ENCODE assay signal across 8 cellular contexts in genomic region chrX:154370882-154371770, GRCh38. TPM values are rescaled to one million over a fixed set of nuclear protein-coding genes. Genes with fewer than 3 reads are reported as not detected.
A peak's percentile ranks its signal among the peaks of the same experiment; 100 is the strongest.
DNase-seq lines count a peak whose midpoint lies in the region; ATAC-seq and TF ChIP-seq lines count a peak whose summit lies in the region.

No MANE protein-coding gene starts in this region.

- DNase-seq in AG04450 (ENCODE audit: low read depth, low spot score) (peak; percentile 78), NCI-H446 treated with DMSO at 0.1 percent for 48 hours (lab: John Stamatoyannopoulos, UW) (peak; percentile 84), chondrocyte (ENCODE audit: low spot score) (no peak), left kidney (ENCODE audit: low read depth, low spot score) (peak; percentile 97)
- DNase-seq in activated CD4-positive, alpha-beta T cell treated with anti-CD3 and anti-CD28 coated beads for 24 hours (ENCODE audit: low read depth in 2 of 2) = peak; percentile 85 to 87
- DNase-seq in stimulated activated CD4-positive, alpha-beta T cell treated with anti-CD3 and anti-CD28 coated beads, Interleukin-1b, Interleukin-23, amount 100 ng/mL, for 4 hours (ENCODE audit: low read depth in 2 of 2) = peak; percentile 82 to 85

- CTCF ChIA-PET in AG04450 (lab: Charles Lee) = no interaction called here

- H3K27me3 Mint-ChIP-seq in chondrocyte (ENCODE audit: low read depth) = no peaks in the 10 kb centered on the region

- no peak overlapping the region for H3K27ac Mint-ChIP-seq in chondrocyte (ENCODE audit: unreplicated experiment)

- no peaks in the 10 kb centered on the region for H3K27me3 ChIP-seq in AG04450 (ENCODE audit: control insufficient read depth, insufficient read depth, low read length)

- H3K4me3 Mint-ChIP-seq in chondrocyte (ENCODE audit: unreplicated experiment) = peak overlapping the region; percentile 81

- H3K4me3 ChIP-seq in AG04450 (ENCODE audit: low read depth, low read length) = peak overlapping the region; percentile 92

- H3K36me3 Mint-ChIP-seq in chondrocyte (ENCODE audit: low read depth) = peaks cover 12% of the 10 kb centered on the region

- H3K27ac ChIP-seq in AG04450 (ENCODE audit: low read depth, low read length) = peak overlapping the region; percentile 57

- H3K4me1 Mint-ChIP-seq in chondrocyte (ENCODE audit: low read depth) = peaks cover 29% of the 10 kb centered on the region

- TF ChIP-seq CTCF in AG04450 (IDR thresholded peaks at IDR 0.05; ENCODE audit: low read depth, low read length) (no peak), chondrocyte (IDR thresholded peaks at IDR 0.05) (no peak)

- H3K9me3 Mint-ChIP-seq in chondrocyte (ENCODE audit: low read depth) = no peaks in the 10 kb centered on the region

- no peaks in the 10 kb centered on the region for H3K9me3 ChIP-seq in AG04450 (ENCODE audit: control insufficient read depth, insufficient read depth, low read length)

- POLR2A ChIA-PET in AG04450 (lab: Yijun Ruan, JAX) = interaction anchor here (0.6 to 3.5 kb wide), 6 partner anchors 8 to 357 kb away, joined by 3 to 16 read pairs (median 4); partner anchors contain the start of genes EMD and RPL10

- ATAC-seq in GM19023 (IDR thresholded peaks at IDR 0.05; ENCODE audit: unreplicated experiment) (peak; percentile 53), HG03280 (IDR thresholded peaks at IDR 0.05; ENCODE audit: unreplicated experiment) (peak; percentile 77)

RNA-seq across cellular contexts. Expression of gene FLNA, which starts 3.3 kb away (rescaled TPM):
- polyA plus RNA-seq in AG04450 (2011; rRNA removed) = 605 and 863 TPM in 2 replicates
- polyA minus RNA-seq in AG04450 (2011; rRNA and poly(A)+ RNA removed) = 2,648 and 3,897 TPM in 2 replicates
- total RNA-seq in chondrocyte = 1,923 to 4,327 TPM (median 4,325 TPM) in 3 replicates

RNA-seq across cellular contexts. Expression of gene EMD, which starts 8.0 kb away (rescaled TPM):
- polyA plus RNA-seq in AG04450 (2011; rRNA removed) = 30.2 and 30.8 TPM in 2 replicates
- polyA minus RNA-seq in AG04450 (2011; rRNA and poly(A)+ RNA removed) = 32.1 and 34.1 TPM in 2 replicates
- total RNA-seq in chondrocyte = 66.3 to 81.7 TPM (median 81.1 TPM) in 3 replicates

RNA-seq across cellular contexts. Expression of gene RPL10, which starts 27.1 kb away (rescaled TPM):
- polyA plus RNA-seq in AG04450 (2011; rRNA removed) = 3,912 and 4,828 TPM in 2 replicates
- 1,196 and 1,530 TPM in 2 replicates for polyA minus RNA-seq in AG04450 (2011; rRNA and poly(A)+ RNA removed)
- total RNA-seq in chondrocyte = 1,847 to 2,160 TPM (median 2,120 TPM) in 3 replicates

RNA-seq across cellular contexts. Expression of gene DNASE1L1, which starts 37.9 kb away (rescaled TPM):
- polyA plus RNA-seq in AG04450 (2011; rRNA removed) = 25.7 and 36.6 TPM in 2 replicates
- polyA minus RNA-seq in AG04450 (2011; rRNA and poly(A)+ RNA removed) = 17.5 and 27.0 TPM in 2 replicates
- total RNA-seq in chondrocyte = 39.4 to 44.5 TPM (median 40.8 TPM) in 3 replicates

RNA-seq across cellular contexts. Expression of gene TAFAZZIN, which starts 40.2 kb away (rescaled TPM):
- 13.0 and 15.3 TPM in 2 replicates for polyA plus RNA-seq in AG04450 (2011; rRNA removed)
- polyA minus RNA-seq in AG04450 (2011; rRNA and poly(A)+ RNA removed) = 11.5 and 14.0 TPM in 2 replicates
- 33.4 to 39.1 TPM (median 38.7 TPM) in 3 replicates for total RNA-seq in chondrocyte
